In genomic region chr3:155281892-155282291, GRCh38 we compare ENCODE assay signal across 15 cellular contexts. TPM values are rescaled to one million over a fixed set of nuclear protein-coding genes. Genes with fewer than 3 reads are reported as not detected.
A peak's percentile ranks its signal among the peaks of the same experiment; 100 is the strongest.
DNase-seq lines count a peak whose midpoint lies in the region; ATAC-seq, FAIRE-seq and TF ChIP-seq lines count a peak whose summit lies in the region.
"Had no signal": no experiment of that assay in that cellular context is flagged by ENCODE, and none has a peak within 500 bp of the region (broad histone marks: within the 10 kb centered on the region; RNA-seq: fewer than 3 reads in every experiment).

No MANE protein-coding gene starts in this region.

- TF ChIP-seq POLR2A in H54 (IDR thresholded peaks at IDR 0.05; ENCODE audit: low read depth, low read length), result no peak

- H3K9me3 ChIP-seq in mucosa of descending colon, result no peaks in the 10 kb centered on the region

- ATAC-seq in SK-N-SH treated with all-trans-retinoic acid at 6 μM for 48 hours (peak; percentile 36; the same call in 2 of the 3 replicates), mucosa of descending colon (no peak)
- ATAC-seq: sciatic nerve had no signal

- H3K36me3 ChIP-seq in mucosa of descending colon (ENCODE audit: low read depth), result no peaks in the 10 kb centered on the region

- no peak for TF ChIP-seq CTCF in fibroblast of villous mesenchyme (IDR thresholded peaks at IDR 0.05; ENCODE audit: insufficient read depth, low read depth, low read length)
- no peak for TF ChIP-seq CTCF in mucosa of descending colon (IDR thresholded peaks at IDR 0.05)

- intact Hi-C loops in mucosa of descending colon (cut with DNase I, micrococcal nuclease), result no loop called here
- intact Hi-C loops in cardiac septum (cut with DNase I), result no loop called here

- DNase-seq in H54 (ENCODE audit: insufficient read length, low spot score), result no peak
- DNase-seq in fibroblast of villous mesenchyme (ENCODE audit: low read depth), result peak; percentile 9
- DNase-seq in skeletal muscle cell (ENCODE audit: low read depth), result peak; percentile 18
- no peak for DNase-seq in activated CD4-positive, alpha-beta T cell treated with anti-CD3 and anti-CD28 coated beads for 1 hour
- DNase-seq in mucosa of descending colon, result no peak
- no peak for DNase-seq in cardiac septum (ENCODE audit: low spot score)
- no peak for DNase-seq in NOMO-1 treated with DMSO at 0.1 percent for 48 hours (lab: John Stamatoyannopoulos, UW; ENCODE audit: unreplicated experiment)
- DNase-seq: NCI-H1092, NCI-H2171 had no signal

- H3K4me1 ChIP-seq in mucosa of descending colon (ENCODE audit: low read depth), result no peaks in the 10 kb centered on the region

- peak; percentile 6 for FAIRE-seq in H54 (lab: Jason Lieb, UNC)
- FAIRE-seq: colon, endothelial cell of umbilical vein, GM18507 had no signal

- H3K4me3 ChIP-seq in fibroblast of villous mesenchyme (ENCODE audit: low read depth, low read length) (no peak overlapping the region), skeletal muscle cell (ENCODE audit: low read depth, low read length) (no peak overlapping the region), mucosa of descending colon (no peak overlapping the region)

TF ChIP-seq in SK-N-SH treated with all-trans-retinoic acid at 6 μM for 48 hours, 23 proteins besides CTCF, POLR2A, EP300 and RAD21:
- no peak for TF ChIP-seq POU6F1 (CRISPR knock-in tag; IDR thresholded peaks at IDR 0.05; ENCODE audit: borderline replicate concordance, low read depth)
- no peak for TF ChIP-seq ZNF70 (CRISPR knock-in tag; IDR thresholded peaks at IDR 0.05)
- no peak for TF ChIP-seq ZNF8 (CRISPR knock-in tag; IDR thresholded peaks at IDR 0.05)
- TF ChIP-seq TCF4 (CRISPR knock-in tag; IDR thresholded peaks at IDR 0.05; ENCODE audit: borderline replicate concordance), result no peak
- TF ChIP-seq ZFP30 (CRISPR knock-in tag; IDR thresholded peaks at IDR 0.05), result no peak

RNA-seq across cellular contexts. Expression of gene STRIT1, which starts 11.6 kb away (rescaled TPM):
- total RNA-seq in fibroblast of villous mesenchyme, result not detected in 2 replicates
- total RNA-seq in mucosa of descending colon, result not detected
- total RNA-seq in cardiac septum, result 4.8 TPM
- total RNA-seq: endothelial cell of umbilical vein, mononuclear cell, sciatic nerve had no signal

Comparison
In these comparisons a context has a peak if more than half of its experiments do, and no peak if none do; other contexts are left out.
1. DNase-seq: peak in fibroblast of villous mesenchyme (single experiment) and skeletal muscle cell (single experiment); none in H54 (single experiment), activated CD4-positive, alpha-beta T cell treated with anti-CD3 and anti-CD28 coated beads for 1 hour (single experiment), mucosa of descending colon (0 of 3), cardiac septum (single experiment) and NOMO-1 treated with DMSO at 0.1 percent for 48 hours (single experiment).